Comparison of ENCODE assay signal across 9 cellular contexts in the genomic region with DNA sequence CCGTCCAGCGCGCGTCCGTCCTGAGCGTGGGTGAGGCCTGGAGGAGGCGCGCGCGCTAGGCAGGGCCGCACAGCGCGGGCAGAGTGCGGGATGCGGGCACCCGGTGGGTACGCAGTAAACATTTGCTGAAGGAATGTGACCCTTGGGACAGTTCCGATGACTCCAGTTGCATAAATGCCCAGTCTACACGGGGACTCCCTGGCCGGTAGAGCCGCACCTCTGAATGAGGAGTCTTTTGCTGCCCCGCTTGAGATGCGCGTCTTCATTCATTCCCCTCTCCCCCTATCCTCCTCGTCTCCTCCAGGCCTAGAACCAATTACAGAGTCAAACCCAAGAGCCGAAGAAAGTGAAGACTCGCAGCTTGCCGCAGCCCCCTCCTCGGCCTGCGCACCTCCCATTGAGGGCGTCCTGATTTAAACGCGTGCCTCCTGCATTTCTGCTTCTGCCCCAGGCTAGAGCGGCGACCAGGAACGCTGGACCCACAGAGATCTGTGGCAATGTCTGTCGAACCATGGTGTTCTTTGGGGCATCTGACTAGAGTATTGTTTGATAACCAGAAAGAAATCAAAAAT. TPM values are rescaled to one million over a fixed set of nuclear protein-coding genes. Genes with fewer than 3 reads are reported as not detected.
DNase-seq lines count a peak whose midpoint lies in the region; ATAC-seq and TF ChIP-seq lines count a peak whose summit lies in the region.
"Had no signal": no experiment of that assay in that cellular context is flagged by ENCODE, and none has a peak within 500 bp of the region (broad histone marks: within the 10 kb centered on the region; RNA-seq: fewer than 3 reads in every experiment).

No MANE protein-coding gene starts in this region.

- DNase-seq in BE2C (no peak), cerebellum (ENCODE audit: low spot score) (peak; percentile 32), mesenchymal stem cell (no peak), uterus (no peak), Ammon's horn (ENCODE audit: low spot score) (no peak), DMS79 (lab: John Stamatoyannopoulos, UW) (no peak)

- no peak overlapping the region for H4K8ac ChIP-seq in mesenchymal stem cell (ENCODE audit: low read length)

- no peak overlapping the region for H4K91ac ChIP-seq in mesenchymal stem cell (ENCODE audit: low read length)

- H3K27me3 ChIP-seq in BE2C = no peaks in the 10 kb centered on the region
- H3K27me3 ChIP-seq in mesenchymal stem cell (ENCODE audit: control insufficient read depth in 1 of 2, insufficient read depth in 1 of 2, low read length in 2 of 2) = no peaks in the 10 kb centered on the region
- H3K27me3 ChIP-seq in uterus = no peaks in the 10 kb centered on the region

- no peak overlapping the region for H2BK12ac ChIP-seq in mesenchymal stem cell (ENCODE audit: low read length in 2 of 2)

- H3K79me1 ChIP-seq in mesenchymal stem cell (replicated peaks; ENCODE audit: low read length, poor library complexity, severe bottlenecking) = peaks cover 21% of the 10 kb centered on the region

- H3K4me3 ChIP-seq in BE2C (ENCODE audit: low read depth, low read length) (peak overlapping the region; percentile 81), mesenchymal stem cell (ENCODE audit: insufficient read depth in 1 of 2, low read depth in 1 of 2, low read length in 2 of 2) (peak overlapping the region; percentile 72 to 90), uterus (peak overlapping the region; percentile 29 to 69)

- H3K9ac ChIP-seq in mesenchymal stem cell (ENCODE audit: low read length) = peak overlapping the region; percentile 97

- peak overlapping the region; percentile 53 to 68 for H3K18ac ChIP-seq in mesenchymal stem cell (ENCODE audit: low read depth in 1 of 2, low read length in 2 of 2)

- WGBS in mesenchymal stem cell = 9% methylated on average over 37 of the region's 37 CpGs

- no peak overlapping the region for H2AK5ac ChIP-seq in mesenchymal stem cell (ENCODE audit: low read length, severe bottlenecking)

- TF ChIP-seq POLR2A in uterus (IDR thresholded peaks at IDR 0.05) = no peak

- no peak overlapping the region for H2BK120ac ChIP-seq in mesenchymal stem cell (ENCODE audit: low read depth, low read length)

- TF ChIP-seq CTCF in BE2C (IDR thresholded peaks at IDR 0.05; ENCODE audit: low read depth, low read length) (no peak), uterus (IDR thresholded peaks at IDR 0.05) (no peak)

- H3K4me1 ChIP-seq in BE2C = no peaks in the 10 kb centered on the region
- H3K4me1 ChIP-seq in mesenchymal stem cell (ENCODE audit: control insufficient read depth, insufficient read depth, low read depth, low read length) = peaks cover 14% of the 10 kb centered on the region
- H3K4me1 ChIP-seq in uterus = peaks cover 4 to 7% of the 10 kb centered on the region in 2 donors

- peak overlapping the region in 1 of 2 experiments; percentile 84 for H3K14ac ChIP-seq in mesenchymal stem cell (ENCODE audit: low read length in 2 of 2)

- H3K27ac ChIP-seq in mesenchymal stem cell (ENCODE audit: low read length, poor library complexity, severe bottlenecking) (no peak overlapping the region), uterus (peak overlapping the region; percentile 3 to 78)

- H2BK5ac ChIP-seq in mesenchymal stem cell (ENCODE audit: low read depth, low read length, poor library complexity, severe bottlenecking) = no peak overlapping the region

- H3K4me2 ChIP-seq in mesenchymal stem cell (ENCODE audit: low read length, poor library complexity, severe bottlenecking) = peak overlapping the region; percentile 78

- 0 out of 2 replicates have a peak, but pooled peaks cover 3% of the 10 kb centered on the region for H3K36me3 ChIP-seq in BE2C
- peaks cover 17 to 28% of the 10 kb centered on the region in 2 experiments for H3K36me3 ChIP-seq in mesenchymal stem cell (ENCODE audit: control insufficient read depth in 1 of 2, insufficient read depth in 2 of 2, low read depth in 1 of 2, low read length in 2 of 2)
- no peaks in the 10 kb centered on the region for H3K36me3 ChIP-seq in uterus

- peak overlapping the region; percentile 85 for H2AFZ ChIP-seq in mesenchymal stem cell (ENCODE audit: low read depth, low read length)

- ATAC-seq in GM19397 (IDR thresholded peaks at IDR 0.05; ENCODE audit: unreplicated experiment) (peak; percentile 27), HG03565 (IDR thresholded peaks at IDR 0.05; ENCODE audit: unreplicated experiment) (peak; percentile 23)

- peak overlapping the region; percentile 63 for H2BK15ac ChIP-seq in mesenchymal stem cell (ENCODE audit: low read depth, poor library complexity, severe bottlenecking)

- intact Hi-C loops in uterus (cut with DNase I; ENCODE audit: low total_unique reads) = no loop called here

- H3K9me3 ChIP-seq in BE2C (no peaks in the 10 kb centered on the region), mesenchymal stem cell (ENCODE audit: control insufficient read depth, low read length) (no peaks in the 10 kb centered on the region), uterus (no peaks in the 10 kb centered on the region)

- peak overlapping the region in 1 of 2 experiments; percentile 53 for H3K23ac ChIP-seq in mesenchymal stem cell (ENCODE audit: low read length in 2 of 2)

- peak overlapping the region in 1 of 2 experiments; percentile 37 for H3K4ac ChIP-seq in mesenchymal stem cell (ENCODE audit: low read depth in 1 of 2, low read length in 2 of 2)

RNA-seq across cellular contexts. Expression of gene CHKB, which starts 0.7 kb away (rescaled TPM):
- polyA plus RNA-seq in BE2C (2012; ENCODE audit: insufficient read depth, insufficient read length, low read depth) = 107 TPM
- 29.0 TPM for total RNA-seq in cerebellum
- polyA plus RNA-seq in mesenchymal stem cell (2013, experiment 1 of 2) = 47.1 TPM
- polyA plus RNA-seq in mesenchymal stem cell (2013, experiment 2 of 2) = 42.3 TPM
- total RNA-seq in uterus = 10 to 100 TPM; 13.5 to 75.6 (median 55.2) TPM

RNA-seq across cellular contexts. Expression of gene CPT1B, which starts 5.2 kb away (rescaled TPM):
- polyA plus RNA-seq in BE2C (2012; ENCODE audit: insufficient read depth, insufficient read length, low read depth) = 37.0 TPM
- total RNA-seq in cerebellum = 9.2 TPM
- polyA plus RNA-seq in mesenchymal stem cell (2013, experiment 1 of 2) = 8.8 TPM
- 8.1 TPM for polyA plus RNA-seq in mesenchymal stem cell (2013, experiment 2 of 2)
- 10 to 100 TPM in 1 of 4 donors, 1 to 10 TPM in 1, under 1 TPM in 1, not detected in 1; 0.51 to 10.4 (median 7.2) TPM for total RNA-seq in uterus

RNA-seq across cellular contexts. Expression of gene MAPK8IP2, which starts 17.2 kb away (rescaled TPM):
- 108 TPM for polyA plus RNA-seq in BE2C (2012; ENCODE audit: insufficient read depth, insufficient read length, low read depth)
- total RNA-seq in cerebellum = 38.4 TPM
- polyA plus RNA-seq in mesenchymal stem cell (2013, experiment 1 of 2) = 0.87 TPM
- polyA plus RNA-seq in mesenchymal stem cell (2013, experiment 2 of 2) = 0.78 TPM
- total RNA-seq in uterus = 1 to 10 TPM in 3 of 4 donors, not detected in 1; 1.7 to 6.1 (median 5.2) TPM

RNA-seq across cellular contexts. Expression of gene SYCE3, which starts 20.7 kb away (rescaled TPM):
- polyA plus RNA-seq in BE2C (2012; ENCODE audit: insufficient read depth, insufficient read length, low read depth) = not detected
- total RNA-seq in cerebellum (not detected), uterus (not detected)
- 0.37 TPM for polyA plus RNA-seq in mesenchymal stem cell (2013, experiment 1 of 2)
- 0.37 TPM for polyA plus RNA-seq in mesenchymal stem cell (2013, experiment 2 of 2)
- total RNA-seq: pulmonary artery endothelial cell had no signal

RNA-seq across cellular contexts. Expression of gene KLHDC7B, which starts 37.7 kb away (rescaled TPM):
- 1.3 TPM for polyA plus RNA-seq in BE2C (2012; ENCODE audit: insufficient read depth, insufficient read length, low read depth)
- total RNA-seq in cerebellum (not detected), uterus (not detected)
- polyA plus RNA-seq in mesenchymal stem cell (2013, experiment 1 of 2) = 0.48 TPM
- 0.51 TPM for polyA plus RNA-seq in mesenchymal stem cell (2013, experiment 2 of 2)
- total RNA-seq: pulmonary artery endothelial cell had no signal
